Comparison of ENCODE assay signal across 8 cellular contexts in genomic region chr12:57243521-57244305, GRCh38. TPM values are rescaled to one million over a fixed set of nuclear protein-coding genes. Genes with fewer than 3 reads are reported as not detected.
A peak's percentile ranks its signal among the peaks of the same experiment; 100 is the strongest.
DNase-seq lines count a peak whose midpoint lies in the region; ATAC-seq and TF ChIP-seq lines count a peak whose summit lies in the region.

No MANE protein-coding gene starts in this region.

- ATAC-seq in Panc1 (peak; percentile 42), GM19397 (IDR thresholded peaks at IDR 0.05; ENCODE audit: unreplicated experiment) (no peak)

- CTCF ChIA-PET in Panc1 (lab: Charles Lee), result interaction anchor here (0.5 to 2.3 kb wide), 11 partner anchors 18 to 752 kb away, joined by 3 to 26 read pairs (median 5); partner anchors contain the start of gene LRP1

- POLR2A ChIA-PET in Panc1 (lab: Charles Lee), result interaction anchor here (0.5 kb wide), 1 partner anchor 93 kb away, joined by 3 read pairs; no protein-coding TSS in a partner anchor

- BruUV-seq in Panc1 (replicated peaks; lab: Mats Ljungman, UMichigan), result no TSS peak

- H3K36me3 Mint-ChIP-seq in activated T-helper 2 cell treated with anti-CD3 and anti-CD28 coated beads, Interferon-gamma antibody, Interleukin-2, Interleukin-4, amounts not matched to agents 10 μg/mL and 5 μg/mL and 100 μg/mL, durations not matched to agents 14 hours and 24 hours and 36 hours (ENCODE audit: low read depth), result peaks cover under 1% of the 10 kb centered on the region

- no peaks in the 10 kb centered on the region for H3K9me3 Mint-ChIP-seq in activated T-helper 2 cell treated with anti-CD3 and anti-CD28 coated beads, Interferon-gamma antibody, Interleukin-2, Interleukin-4, amounts not matched to agents 10 μg/mL and 5 μg/mL and 100 μg/mL, durations not matched to agents 14 hours and 24 hours and 36 hours

- H3K27ac ChIP-seq in HUES48 (ENCODE audit: low read depth, low read length) (peak overlapping the region; percentile 60), Panc1 (ENCODE audit: low read length) (no peak overlapping the region), thyroid gland (no peak overlapping the region)

- peak overlapping the region; percentile 73 for H3K4me3 Mint-ChIP-seq in activated T-helper 2 cell treated with anti-CD3 and anti-CD28 coated beads, Interferon-gamma antibody, Interleukin-2, Interleukin-4, amounts not matched to agents 10 μg/mL and 5 μg/mL and 100 μg/mL, durations not matched to agents 14 hours and 24 hours and 36 hours (ENCODE audit: low read depth)

- peak; percentile 82 for DNase-seq in COLO668 (lab: John Stamatoyannopoulos, UW; ENCODE audit: unreplicated experiment)
- no peak for DNase-seq in Panc1 (ENCODE audit: low read depth, low spot score)
- peak; percentile 77 for DNase-seq in activated T-helper 2 cell treated with anti-CD3 and anti-CD28 coated beads, Interferon-gamma antibody, Interleukin-2, Interleukin-4, amounts not matched to agents 10 μg/mL and 5 μg/mL and 100 μg/mL, durations not matched to agents 14 hours and 24 hours and 36 hours (ENCODE audit: low spot score)
- DNase-seq in fibroblast of the aortic adventitia (ENCODE audit: low read depth), result peak; percentile 72
- peak in 41 of 56 donors; percentile 7 to 77 (median 28) for DNase-seq in nucleus accumbens (lab: John Stamatoyannopoulos, UW)
- peak; percentile 71 to 75 for DNase-seq in thyroid gland

- H3K4me3 ChIP-seq in HUES48 (ENCODE audit: low read depth, low read length) (peak overlapping the region; percentile 64), Panc1 (ENCODE audit: low read depth in 2 of 2, low read length in 2 of 2) (peak overlapping the region; percentile 32 to 56), fibroblast of the aortic adventitia (ENCODE audit: low read depth, low read length) (peak overlapping the region; percentile 44), thyroid gland (replicated peaks in 1 of 3) (peak overlapping the region in 1 of 3 donors; percentile 27)

- intact Hi-C loops in Panc1 (cut with micrococcal nuclease; ENCODE audit: unreplicated experiment), result no loop called here
- intact Hi-C loops in activated T-helper 2 cell treated with anti-CD3 and anti-CD28 coated beads, Interferon-gamma antibody, Interleukin-2, Interleukin-4, amounts not matched to agents 10 μg/mL and 5 μg/mL and 100 μg/mL, durations not matched to agents 14 hours and 24 hours and 36 hours (cut with micrococcal nuclease), result loop anchor here (1.0 to 5.0 kb wide), 2 partner anchors 30 to 379 kb away; no protein-coding TSS in a partner anchor
- intact Hi-C loops in thyroid gland (cut with DNase I), result loop anchor here (2.0 kb wide), 1 partner anchor 29 kb away; no protein-coding TSS in a partner anchor

- 8 to 12% methylated on average over 37 to 41 of the region's 41 CpGs for WGBS in thyroid gland, 2 donors

- TF ChIP-seq POLR2A in thyroid gland (IDR thresholded peaks at IDR 0.05), result no peak

- no peak overlapping the region for H3K9ac ChIP-seq in HUES48 (ENCODE audit: low read depth, low read length)

- H3K27me3 ChIP-seq in HUES48 (ENCODE audit: control insufficient read depth, insufficient read depth, low read length) (peaks cover 51% of the 10 kb centered on the region), Panc1 (ENCODE audit: control insufficient read depth, insufficient read depth, low read length) (peaks cover 2% of the 10 kb centered on the region; the same call in 1 of the 2 replicates), thyroid gland (peaks cover 35% of the 10 kb centered on the region)

- no peaks in the 10 kb centered on the region for H3K36me3 ChIP-seq in HUES48 (ENCODE audit: control insufficient read depth, insufficient read depth, low read length)
- H3K36me3 ChIP-seq in Panc1 (ENCODE audit: control insufficient read depth, insufficient read depth, low read length), result no peaks in the 10 kb centered on the region
- no peaks in the 10 kb centered on the region for H3K36me3 ChIP-seq in thyroid gland

- H3K4me1 ChIP-seq in HUES48 (ENCODE audit: control insufficient read depth, insufficient read depth, low read length), result peaks cover 34% of the 10 kb centered on the region
- peaks cover 21% of the 10 kb centered on the region for H3K4me1 ChIP-seq in Panc1 (ENCODE audit: control insufficient read depth, insufficient read depth, low read length)
- peaks cover 31 to 47% of the 10 kb centered on the region in 2 donors for H3K4me1 ChIP-seq in thyroid gland

- TF ChIP-seq CTCF in Panc1 (IDR thresholded peaks at IDR 0.05), result peak; percentile 85
- TF ChIP-seq CTCF in fibroblast of the aortic adventitia (IDR thresholded peaks at IDR 0.05; ENCODE audit: insufficient read depth, low read length), result peak; percentile 82
- peak; percentile 24 to 80 (median 60) for TF ChIP-seq CTCF in thyroid gland (IDR thresholded peaks at IDR 0.05)

- in situ Hi-C loops in Panc1 (cut with HindIII; ENCODE audit: low pct_unique_long_range_greater_than_20kb, low sequenced_read_pairs), result no loop called here

- peaks cover 32% of the 10 kb centered on the region for H3K4me1 Mint-ChIP-seq in activated T-helper 2 cell treated with anti-CD3 and anti-CD28 coated beads, Interferon-gamma antibody, Interleukin-2, Interleukin-4, amounts not matched to agents 10 μg/mL and 5 μg/mL and 100 μg/mL, durations not matched to agents 14 hours and 24 hours and 36 hours (ENCODE audit: low read depth)

- no peaks in the 10 kb centered on the region for H3K9me3 ChIP-seq in HUES48 (ENCODE audit: control insufficient read depth, insufficient read depth, low read length)
- H3K9me3 ChIP-seq in Panc1 (ENCODE audit: control insufficient read depth, insufficient read depth, low read depth, low read length), result no peaks in the 10 kb centered on the region
- H3K9me3 ChIP-seq in thyroid gland, result no peaks in the 10 kb centered on the region

- peaks cover 24% of the 10 kb centered on the region for H3K27me3 Mint-ChIP-seq in activated T-helper 2 cell treated with anti-CD3 and anti-CD28 coated beads, Interferon-gamma antibody, Interleukin-2, Interleukin-4, amounts not matched to agents 10 μg/mL and 5 μg/mL and 100 μg/mL, durations not matched to agents 14 hours and 24 hours and 36 hours (ENCODE audit: low read depth)

- no peak overlapping the region for H3K27ac Mint-ChIP-seq in activated T-helper 2 cell treated with anti-CD3 and anti-CD28 coated beads, Interferon-gamma antibody, Interleukin-2, Interleukin-4, amounts not matched to agents 10 μg/mL and 5 μg/mL and 100 μg/mL, durations not matched to agents 14 hours and 24 hours and 36 hours

RNA-seq across cellular contexts. Expression of gene STAC3, which starts 7.3 kb away (rescaled TPM):
- total RNA-seq in Panc1 (2021; ENCODE audit: unreplicated experiment) (0.87 TPM), fibroblast of the aortic adventitia (ENCODE audit: low replicate concordance) (0.90 and 3.8 TPM in 2 replicates), thyroid gland (1 to 10 TPM in 2 of 4 donors, under 1 TPM in 1, not detected in 1; 0.88 to 7.3 (median 3.0) TPM)
- 0.25 TPM for polyA plus RNA-seq in Panc1 (2012; ENCODE audit: insufficient read length)
- total RNA-seq in activated T-helper 2 cell treated with anti-CD3 and anti-CD28 coated beads, Interferon-gamma antibody, Interleukin-2, Interleukin-4, amounts not matched to agents 10 μg/mL and 5 μg/mL and 100 μg/mL, durations not matched to agents 14 hours and 24 hours and 36 hours, result 5.6 and 6.1 TPM in 2 replicates

RNA-seq across cellular contexts. Expression of gene SHMT2, which starts 14.2 kb away (rescaled TPM):
- 67.1 TPM for total RNA-seq in Panc1 (2021; ENCODE audit: unreplicated experiment)
- polyA plus RNA-seq in Panc1 (2012; ENCODE audit: insufficient read length), result 117 TPM
- total RNA-seq in activated T-helper 2 cell treated with anti-CD3 and anti-CD28 coated beads, Interferon-gamma antibody, Interleukin-2, Interleukin-4, amounts not matched to agents 10 μg/mL and 5 μg/mL and 100 μg/mL, durations not matched to agents 14 hours and 24 hours and 36 hours, result 295 and 307 TPM in 2 replicates
- total RNA-seq in fibroblast of the aortic adventitia (ENCODE audit: low replicate concordance), result 233 and 303 TPM in 2 replicates
- total RNA-seq in thyroid gland, result 10 to 100 TPM; 34.0 to 58.4 (median 49.8) TPM

RNA-seq across cellular contexts. Expression of gene NXPH4, which starts 27.1 kb away (rescaled TPM):
- total RNA-seq in Panc1 (2021; ENCODE audit: unreplicated experiment) (2.1 TPM), fibroblast of the aortic adventitia (ENCODE audit: low replicate concordance) (1.9 and 2.4 TPM in 2 replicates), thyroid gland (under 1 TPM in 1 of 4 donors, not detected in 3; 0.27 TPM)
- polyA plus RNA-seq in Panc1 (2012; ENCODE audit: insufficient read length), result 2.1 TPM
- total RNA-seq in activated T-helper 2 cell treated with anti-CD3 and anti-CD28 coated beads, Interferon-gamma antibody, Interleukin-2, Interleukin-4, amounts not matched to agents 10 μg/mL and 5 μg/mL and 100 μg/mL, durations not matched to agents 14 hours and 24 hours and 36 hours, result 0.82 and 0.90 TPM in 2 replicates
